In genomic region chr10:72692897-72693598, GRCh38 we compare ENCODE assay signal across 8 cellular contexts. TPM values are rescaled to one million over a fixed set of nuclear protein-coding genes. Genes with fewer than 3 reads are reported as not detected.
DNase-seq lines count a peak whose midpoint lies in the region; ATAC-seq lines count a peak whose summit lies in the region.

No MANE protein-coding gene starts in this region.

- H3K4me1 ChIP-seq in iPS-15b (ENCODE audit: control insufficient read depth, insufficient read depth, low read length): peaks cover 9% of the 10 kb centered on the region

- DNase-seq in NCI-H146 (lab: John Stamatoyannopoulos, UW) (peak; percentile 43), NCI-H146 treated with DMSO at 0.1 percent for 48 hours (lab: John Stamatoyannopoulos, UW; ENCODE audit: unreplicated experiment) (no peak), HT1080 (ENCODE audit: low read depth) (peak; percentile 28), CD1c-positive myeloid dendritic cell (ENCODE audit: extremely low spot score) (no peak)
- no peak for DNase-seq in activated T-helper 1 cell treated with anti-CD3 and anti-CD28 coated beads, Interleukin-12 subunit alpha, Interleukin-12 subunit beta, Interleukin-2, Interleukin-4 antibody, amounts not matched to agents 30 ng/mL and 10 ng/mL and 1 ng/mL, durations not matched to agents 14 hours and 24 hours and 36 hours (ENCODE audit: low spot score)
- DNase-seq in stimulated activated effector memory CD8-positive, alpha-beta T cell treated with anti-CD3 and anti-CD28 coated beads, Interleukin-12 subunit alpha, Interleukin-12 subunit beta, amount 100 ng/mL, for 72 hours (ENCODE audit: low spot score in 2 of 2): no peak

- H3K4me3 ChIP-seq in iPS-15b (ENCODE audit: low read depth, low read length): peak overlapping the region; percentile 92

- H3K9me3 ChIP-seq in iPS-15b (ENCODE audit: control insufficient read depth, insufficient read depth, low read length): no peaks in the 10 kb centered on the region

- peak overlapping the region; percentile 85 for H3K4me3 Mint-ChIP-seq in activated T-helper 1 cell treated with anti-CD3 and anti-CD28 coated beads, Interleukin-12 subunit alpha, Interleukin-12 subunit beta, Interleukin-2, Interleukin-4 antibody, amounts not matched to agents 30 ng/mL and 10 ng/mL and 1 ng/mL, durations not matched to agents 14 hours and 24 hours and 36 hours
- H3K4me3 Mint-ChIP-seq in stimulated activated effector memory CD8-positive, alpha-beta T cell treated with anti-CD3 and anti-CD28 coated beads, Interleukin-12 subunit alpha, Interleukin-12 subunit beta, amount 100 ng/mL, for 72 hours: peak overlapping the region; percentile 76

- peak overlapping the region; percentile 66 for H3K27ac Mint-ChIP-seq in activated T-helper 1 cell treated with anti-CD3 and anti-CD28 coated beads, Interleukin-12 subunit alpha, Interleukin-12 subunit beta, Interleukin-2, Interleukin-4 antibody, amounts not matched to agents 30 ng/mL and 10 ng/mL and 1 ng/mL, durations not matched to agents 14 hours and 24 hours and 36 hours
- peak overlapping the region; percentile 67 for H3K27ac Mint-ChIP-seq in stimulated activated effector memory CD8-positive, alpha-beta T cell treated with anti-CD3 and anti-CD28 coated beads, Interleukin-12 subunit alpha, Interleukin-12 subunit beta, amount 100 ng/mL, for 72 hours

- H3K27me3 Mint-ChIP-seq in activated T-helper 1 cell treated with anti-CD3 and anti-CD28 coated beads, Interleukin-12 subunit alpha, Interleukin-12 subunit beta, Interleukin-2, Interleukin-4 antibody, amounts not matched to agents 30 ng/mL and 10 ng/mL and 1 ng/mL, durations not matched to agents 14 hours and 24 hours and 36 hours (ENCODE audit: insufficient read depth): peaks cover 3% of the 10 kb centered on the region

- no peaks in the 10 kb centered on the region for H3K27me3 ChIP-seq in iPS-15b (ENCODE audit: control insufficient read depth, insufficient read depth, low read length)

- peak overlapping the region; percentile 88 for H3K9ac ChIP-seq in iPS-15b (ENCODE audit: low read depth, low read length)

- peaks cover 2% of the 10 kb centered on the region for H3K36me3 Mint-ChIP-seq in activated T-helper 1 cell treated with anti-CD3 and anti-CD28 coated beads, Interleukin-12 subunit alpha, Interleukin-12 subunit beta, Interleukin-2, Interleukin-4 antibody, amounts not matched to agents 30 ng/mL and 10 ng/mL and 1 ng/mL, durations not matched to agents 14 hours and 24 hours and 36 hours (ENCODE audit: low read depth)
- H3K36me3 Mint-ChIP-seq in stimulated activated effector memory CD8-positive, alpha-beta T cell treated with anti-CD3 and anti-CD28 coated beads, Interleukin-12 subunit alpha, Interleukin-12 subunit beta, amount 100 ng/mL, for 72 hours: no peaks in the 10 kb centered on the region

- no peaks in the 10 kb centered on the region for H3K36me3 ChIP-seq in iPS-15b (ENCODE audit: control insufficient read depth, insufficient read depth, low read length)

- H3K4me1 Mint-ChIP-seq in activated T-helper 1 cell treated with anti-CD3 and anti-CD28 coated beads, Interleukin-12 subunit alpha, Interleukin-12 subunit beta, Interleukin-2, Interleukin-4 antibody, amounts not matched to agents 30 ng/mL and 10 ng/mL and 1 ng/mL, durations not matched to agents 14 hours and 24 hours and 36 hours (ENCODE audit: low read depth): peaks cover 37% of the 10 kb centered on the region
- H3K4me1 Mint-ChIP-seq in stimulated activated effector memory CD8-positive, alpha-beta T cell treated with anti-CD3 and anti-CD28 coated beads, Interleukin-12 subunit alpha, Interleukin-12 subunit beta, amount 100 ng/mL, for 72 hours: peaks cover 32% of the 10 kb centered on the region

- peak; percentile 1 for ATAC-seq in stimulated activated effector memory CD8-positive, alpha-beta T cell treated with anti-CD3 and anti-CD28 coated beads, Interleukin-12 subunit alpha, Interleukin-12 subunit beta, amount 100 ng/mL, for 72 hours
- no peak for ATAC-seq in GM18909 (IDR thresholded peaks at IDR 0.05; ENCODE audit: poor library complexity, unreplicated experiment)

- no peaks in the 10 kb centered on the region for H3K9me3 Mint-ChIP-seq in activated T-helper 1 cell treated with anti-CD3 and anti-CD28 coated beads, Interleukin-12 subunit alpha, Interleukin-12 subunit beta, Interleukin-2, Interleukin-4 antibody, amounts not matched to agents 30 ng/mL and 10 ng/mL and 1 ng/mL, durations not matched to agents 14 hours and 24 hours and 36 hours
- H3K9me3 Mint-ChIP-seq in stimulated activated effector memory CD8-positive, alpha-beta T cell treated with anti-CD3 and anti-CD28 coated beads, Interleukin-12 subunit alpha, Interleukin-12 subunit beta, amount 100 ng/mL, for 72 hours: no peaks in the 10 kb centered on the region

- intact Hi-C loops in activated T-helper 1 cell treated with anti-CD3 and anti-CD28 coated beads, Interleukin-12 subunit alpha, Interleukin-12 subunit beta, Interleukin-2, Interleukin-4 antibody, amounts not matched to agents 30 ng/mL and 10 ng/mL and 1 ng/mL, durations not matched to agents 14 hours and 24 hours and 36 hours (cut with micrococcal nuclease): loop anchor here (1.0 to 10.0 kb wide), 10 partner anchors 16 to 802 kb away; partner anchors contain the start of genes DNAJB12, ECD, FAM149B1 and MICU1

RNA-seq across cellular contexts. Expression of gene MCU, which starts 1.1 kb away (rescaled TPM):
- 23.8 and 26.7 TPM in 2 replicates for total RNA-seq in HT1080 (2014; rRNA removed; shearing (Covaris generic))
- polyA plus RNA-seq in HT1080 (2015; cell fraction: cytosol; rRNA removed): 30.4 and 36.5 TPM in 2 replicates
- polyA plus RNA-seq in HT1080 (2015; cell fraction: nucleus; rRNA removed): 35.9 and 36.4 TPM in 2 replicates
- 12.6 and 17.5 TPM in 2 replicates for total RNA-seq in activated T-helper 1 cell treated with anti-CD3 and anti-CD28 coated beads, Interleukin-12 subunit alpha, Interleukin-12 subunit beta, Interleukin-2, Interleukin-4 antibody, amounts not matched to agents 30 ng/mL and 10 ng/mL and 1 ng/mL, durations not matched to agents 14 hours and 24 hours and 36 hours

Comparison
In these comparisons a context has a peak if more than half of its experiments do, and no peak if none do; other contexts are left out.
1. DNase-seq: peak in NCI-H146 (single experiment) and HT1080 (single experiment); none in NCI-H146 treated with DMSO at 0.1 percent for 48 hours (single experiment), activated T-helper 1 cell treated with anti-CD3 and anti-CD28 coated beads, Interleukin-12 subunit alpha, Interleukin-12 subunit beta, Interleukin-2, Interleukin-4 antibody, amounts not matched to agents 30 ng/mL and 10 ng/mL and 1 ng/mL, durations not matched to agents 14 hours and 24 hours and 36 hours (single experiment), stimulated activated effector memory CD8-positive, alpha-beta T cell treated with anti-CD3 and anti-CD28 coated beads, Interleukin-12 subunit alpha, Interleukin-12 subunit beta, amount 100 ng/mL, for 72 hours (0 of 2) and CD1c-positive myeloid dendritic cell (single experiment).